In the genomic region with DNA sequence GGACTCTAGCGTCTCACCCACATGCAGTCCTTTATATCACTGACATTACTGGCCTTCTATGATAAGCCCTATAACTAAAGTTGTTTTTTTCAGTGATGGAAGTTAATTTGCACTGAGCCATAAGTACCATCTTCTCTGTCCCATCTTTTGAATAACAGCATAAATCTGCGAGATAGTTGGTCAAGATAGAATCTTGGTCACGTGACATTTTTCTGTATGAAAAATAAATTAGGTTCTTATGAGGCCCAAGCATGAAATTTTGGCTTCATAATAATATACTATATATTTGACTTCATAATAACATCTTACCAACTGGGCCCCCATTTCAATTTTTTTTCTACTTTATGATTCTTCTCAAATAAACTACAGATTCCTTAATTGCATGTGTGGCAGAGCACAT, we compare ENCODE assay signal across 3 cellular contexts.
TF ChIP-seq lines count a peak whose summit lies in the region.

No MANE protein-coding gene starts in this region.

TF ChIP-seq in HepG2, 621 proteins besides CTCF, POLR2A, EP300 and RAD21:
- peak; percentile 88 for TF ChIP-seq RAD51 (IDR thresholded peaks at IDR 0.05; ENCODE audit: borderline replicate concordance)
- TF ChIP-seq, protein P1, sequence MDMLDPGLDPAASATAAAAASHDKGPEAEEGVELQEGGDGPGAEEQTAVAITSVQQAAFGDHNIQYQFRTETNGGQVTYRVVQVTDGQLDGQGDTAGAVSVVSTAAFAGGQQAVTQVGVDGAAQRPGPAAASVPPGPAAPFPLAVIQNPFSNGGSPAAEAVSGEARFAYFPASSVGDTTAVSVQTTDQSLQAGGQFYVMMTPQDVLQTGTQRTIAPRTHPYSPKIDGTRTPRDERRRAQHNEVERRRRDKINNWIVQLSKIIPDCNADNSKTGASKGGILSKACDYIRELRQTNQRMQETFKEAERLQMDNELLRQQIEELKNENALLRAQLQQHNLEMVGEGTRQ (IDR thresholded peaks at IDR 0.05; ENCODE audit: low read depth, low read length): peak; percentile 18; the same call in 1 of the 2 replicates
- TF ChIP-seq, protein P1 (CRISPR knock-in tag; IDR thresholded peaks at IDR 0.05; ENCODE audit: borderline replicate concordance): no peak
- no peak for TF ChIP-seq CHCHD3 (CRISPR knock-in tag; IDR thresholded peaks at IDR 0.05)
- TF ChIP-seq HOXA9 (CRISPR knock-in tag; IDR thresholded peaks at IDR 0.05; ENCODE audit: borderline replicate concordance): no peak
- TF ChIP-seq E2F2 (CRISPR knock-in tag; IDR thresholded peaks at IDR 0.05; ENCODE audit: borderline replicate concordance): no peak
- no peak for TF ChIP-seq MEIS2 (CRISPR knock-in tag; IDR thresholded peaks at IDR 0.05)
- TF ChIP-seq ZNF432 (CRISPR knock-in tag; IDR thresholded peaks at IDR 0.05; ENCODE audit: borderline replicate concordance): no peak
- no peak for TF ChIP-seq KAT8 (CRISPR knock-in tag; IDR thresholded peaks at IDR 0.05)
TF ChIP-seq in HepG2: peak in this region for 2.

TF ChIP-seq in GM12878, 131 proteins besides CTCF, POLR2A, EP300 and RAD21:
- TF ChIP-seq IRF4 (IDR thresholded peaks at IDR 0.05; ENCODE audit: low read depth, low read length) (no peak), SRF (IDR thresholded peaks at IDR 0.05; ENCODE audit: low read depth in 2 of 2, low read length in 2 of 2) (no peak), RAD51 (IDR thresholded peaks at IDR 0.05) (peak; percentile 67), SREBF2 (IDR thresholded peaks at IDR 0.05; ENCODE audit: low read length) (no peak), EED (IDR thresholded peaks at IDR 0.05; ENCODE audit: low read depth) (no peak)
- TF ChIP-seq, protein P2, sequence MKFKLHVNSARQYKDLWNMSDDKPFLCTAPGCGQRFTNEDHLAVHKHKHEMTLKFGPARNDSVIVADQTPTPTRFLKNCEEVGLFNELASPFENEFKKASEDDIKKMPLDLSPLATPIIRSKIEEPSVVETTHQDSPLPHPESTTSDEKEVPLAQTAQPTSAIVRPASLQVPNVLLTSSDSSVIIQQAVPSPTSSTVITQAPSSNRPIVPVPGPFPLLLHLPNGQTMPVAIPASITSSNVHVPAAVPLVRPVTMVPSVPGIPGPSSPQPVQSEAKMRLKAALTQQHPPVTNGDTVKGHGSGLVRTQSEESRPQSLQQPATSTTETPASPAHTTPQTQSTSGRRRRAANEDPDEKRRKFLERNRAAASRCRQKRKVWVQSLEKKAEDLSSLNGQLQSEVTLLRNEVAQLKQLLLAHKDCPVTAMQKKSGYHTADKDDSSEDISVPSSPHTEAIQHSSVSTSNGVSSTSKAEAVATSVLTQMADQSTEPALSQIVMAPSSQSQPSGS (IDR thresholded peaks at IDR 0.05; ENCODE audit: low read length): no peak
TF ChIP-seq in GM12878: peak in this region for 1.

TF ChIP-seq in K562, 482 proteins besides CTCF, POLR2A, EP300 and RAD21:
- peak; percentile 76 for TF ChIP-seq RAD51 (IDR thresholded peaks at IDR 0.05; ENCODE audit: borderline replicate concordance, low read depth)
- TF ChIP-seq CBFA2T2 (conservative IDR thresholded peaks at IDR 0.05): peak; percentile 33; the same call in 1 of the 2 replicates
- TF ChIP-seq, protein P3, sequence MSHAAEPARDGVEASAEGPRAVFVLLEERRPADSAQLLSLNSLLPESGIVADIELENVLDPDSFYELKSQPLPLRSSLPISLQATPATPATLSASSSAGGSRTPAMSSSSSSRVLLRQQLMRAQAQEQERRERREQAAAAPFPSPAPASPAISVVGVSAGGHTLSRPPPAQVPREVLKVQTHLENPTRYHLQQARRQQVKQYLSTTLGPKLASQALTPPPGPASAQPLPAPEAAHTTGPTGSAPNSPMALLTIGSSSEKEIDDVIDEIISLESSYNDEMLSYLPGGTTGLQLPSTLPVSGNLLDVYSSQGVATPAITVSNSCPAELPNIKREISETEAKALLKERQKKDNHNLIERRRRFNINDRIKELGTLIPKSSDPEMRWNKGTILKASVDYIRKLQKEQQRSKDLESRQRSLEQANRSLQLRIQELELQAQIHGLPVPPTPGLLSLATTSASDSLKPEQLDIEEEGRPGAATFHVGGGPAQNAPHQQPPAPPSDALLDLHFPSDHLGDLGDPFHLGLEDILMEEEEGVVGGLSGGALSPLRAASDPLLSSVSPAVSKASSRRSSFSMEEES (CRISPR knock-in tag; IDR thresholded peaks at IDR 0.05): peak; percentile 94
- TF ChIP-seq NRF1 (conservative IDR thresholded peaks at IDR 0.05 in 1 of 2, IDR thresholded peaks at IDR 0.05 in 1 of 2): no peak
- no peak for TF ChIP-seq ZNF785 (CRISPR knock-in tag; IDR thresholded peaks at IDR 0.05)
